Comparison of ENCODE assay signal across 12 cellular contexts in the genomic region with DNA sequence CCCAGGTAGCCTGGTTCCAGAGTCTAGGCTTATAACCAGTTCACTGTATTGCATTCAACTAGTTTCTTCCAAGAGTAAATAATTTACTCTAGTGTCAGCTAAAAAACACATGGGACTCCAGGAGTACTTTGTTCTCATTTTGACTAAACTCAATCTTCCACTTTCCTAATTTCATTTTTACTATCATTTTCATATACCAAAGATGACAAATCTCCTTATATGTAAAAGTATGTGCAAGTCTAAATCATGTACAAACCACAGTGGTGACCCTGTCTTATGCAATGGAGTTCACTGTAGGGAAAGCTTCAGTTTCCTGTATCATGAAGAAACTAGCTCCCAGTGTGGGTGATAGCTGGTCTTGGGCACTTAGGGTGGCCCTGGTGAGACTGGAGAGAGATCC.
A peak's percentile ranks its signal among the peaks of the same experiment; 100 is the strongest.
DNase-seq lines count a peak whose midpoint lies in the region; ATAC-seq and TF ChIP-seq lines count a peak whose summit lies in the region.
"Had no signal": no experiment of that assay in that cellular context is flagged by ENCODE, and none has a peak within 500 bp of the region (broad histone marks: within the 10 kb centered on the region; RNA-seq: fewer than 3 reads in every experiment).

No MANE protein-coding gene starts in this region.

- H3K9me3 ChIP-seq in adrenal gland (replicated peaks in 1 of 3): no peaks in the 10 kb centered on the region

- H3K4me3 ChIP-seq in adrenal gland: no peak overlapping the region
- H3K4me3 ChIP-seq: lung, SK-N-MC had no signal

- no peaks in the 10 kb centered on the region for H3K36me3 ChIP-seq in adrenal gland (replicated peaks in 1 of 2)

- no peak overlapping the region for H3K27ac ChIP-seq in adrenal gland
- H3K27ac ChIP-seq: parathyroid adenoma, SK-N-MC had no signal

- no peaks in the 10 kb centered on the region for H3K4me1 ChIP-seq in adrenal gland (replicated peaks in 1 of 2)
- H3K4me1 ChIP-seq: parathyroid adenoma had no signal

- no peak for TF ChIP-seq POLR2A in adrenal gland (IDR thresholded peaks at IDR 0.05)

- peak; percentile 87 for ATAC-seq in GM18511 (IDR thresholded peaks at IDR 0.05; ENCODE audit: unreplicated experiment)
- peak; percentile 92 for ATAC-seq in GM19438 (IDR thresholded peaks at IDR 0.05; ENCODE audit: low read depth, unreplicated experiment)
- ATAC-seq in HG02798 (IDR thresholded peaks at IDR 0.05; ENCODE audit: poor library complexity, unreplicated experiment): peak; percentile 58
- ATAC-seq in HG03469 (IDR thresholded peaks at IDR 0.05; ENCODE audit: unreplicated experiment): peak; percentile 70

- no peaks in the 10 kb centered on the region for H3K27me3 ChIP-seq in adrenal gland

- intact Hi-C loops in adrenal gland (cut with DNase I): no loop called here

- no peak for TF ChIP-seq CTCF in adrenal gland (IDR thresholded peaks at IDR 0.05)

- DNase-seq in GOT3 (lab: John Stamatoyannopoulos, UW): no peak
- no peak for DNase-seq in NCI-H1436 (lab: John Stamatoyannopoulos, UW)
- DNase-seq in DMS 273 treated with DMSO at 0.1 percent for 48 hours (lab: John Stamatoyannopoulos, UW): no peak
- DNase-seq in adrenal gland: no peak
- DNase-seq: activated naive CD4-positive, alpha-beta T cell treated with anti-CD3 and anti-CD28 coated beads, Interleukin-2, amount 50 U/mL, for 16 hours had no signal
